ENCODE assay signal across 1 cellular context in genomic region chr10:44994752-44995530, GRCh38.
TF ChIP-seq lines count a peak whose summit lies in the region.

No MANE protein-coding gene starts in this region.

TF ChIP-seq in HepG2, 621 proteins besides CTCF, POLR2A, EP300 and RAD21 (continued from another document):
- TF ChIP-seq ZBTB40 (IDR thresholded peaks at IDR 0.05), result no peak
- TF ChIP-seq ZBTB40 (CRISPR knock-in tag; IDR thresholded peaks at IDR 0.05), result no peak
- TF ChIP-seq HCFC1 (IDR thresholded peaks at IDR 0.05; ENCODE audit: low read depth, low read length), result no peak
- TF ChIP-seq AGO2 (optimal IDR thresholded peaks at IDR 0.05; ENCODE audit: low read depth, low read length), result peak; percentile 16
- peak; percentile 57; the same call in 1 of the 2 replicates for TF ChIP-seq BRD4 (CRISPR knock-in tag; IDR thresholded peaks at IDR 0.05)
- no peak for TF ChIP-seq GFI1 (CRISPR knock-in tag; IDR thresholded peaks at IDR 0.05; ENCODE audit: borderline replicate concordance)
- 0 out of 2 replicates have a peak, but pooled peaks have one; percentile 21 for TF ChIP-seq ZNF501 (CRISPR knock-in tag; IDR thresholded peaks at IDR 0.05)
- TF ChIP-seq SRSF4 (IDR thresholded peaks at IDR 0.05; ENCODE audit: low read depth, low read length, poor library complexity, severe bottlenecking), result no peak
- TF ChIP-seq HNF1A (IDR thresholded peaks at IDR 0.05; ENCODE audit: low read depth), result no peak
- TF ChIP-seq HNF1A (CRISPR knock-in tag; IDR thresholded peaks at IDR 0.05; ENCODE audit: borderline replicate concordance), result no peak
- TF ChIP-seq ZXDC (CRISPR knock-in tag; IDR thresholded peaks at IDR 0.05), result no peak
- TF ChIP-seq ZNF616 (CRISPR knock-in tag; IDR thresholded peaks at IDR 0.05; ENCODE audit: low read depth), result no peak
- no peak for TF ChIP-seq RBM22 (optimal IDR thresholded peaks at IDR 0.05; ENCODE audit: low read length)
- TF ChIP-seq GABPB1 (CRISPR knock-in tag; IDR thresholded peaks at IDR 0.05), result 0 out of 2 replicates have a peak, but pooled peaks have one; percentile 20
- TF ChIP-seq SOX6 (IDR thresholded peaks at IDR 0.05), result no peak
- TF ChIP-seq SOX6 (CRISPR knock-in tag; IDR thresholded peaks at IDR 0.05), result no peak
- TF ChIP-seq BATF2 (CRISPR knock-in tag; IDR thresholded peaks at IDR 0.05), result no peak
- TF ChIP-seq ZNF687 (CRISPR knock-in tag; IDR thresholded peaks at IDR 0.05), result peak; percentile 72
- no peak for TF ChIP-seq CBFB (CRISPR knock-in tag; IDR thresholded peaks at IDR 0.05)
TF ChIP-seq in HepG2: peak in this region for 7.
